Comparison of ENCODE assay signal across 8 cellular contexts in the genomic region with DNA sequence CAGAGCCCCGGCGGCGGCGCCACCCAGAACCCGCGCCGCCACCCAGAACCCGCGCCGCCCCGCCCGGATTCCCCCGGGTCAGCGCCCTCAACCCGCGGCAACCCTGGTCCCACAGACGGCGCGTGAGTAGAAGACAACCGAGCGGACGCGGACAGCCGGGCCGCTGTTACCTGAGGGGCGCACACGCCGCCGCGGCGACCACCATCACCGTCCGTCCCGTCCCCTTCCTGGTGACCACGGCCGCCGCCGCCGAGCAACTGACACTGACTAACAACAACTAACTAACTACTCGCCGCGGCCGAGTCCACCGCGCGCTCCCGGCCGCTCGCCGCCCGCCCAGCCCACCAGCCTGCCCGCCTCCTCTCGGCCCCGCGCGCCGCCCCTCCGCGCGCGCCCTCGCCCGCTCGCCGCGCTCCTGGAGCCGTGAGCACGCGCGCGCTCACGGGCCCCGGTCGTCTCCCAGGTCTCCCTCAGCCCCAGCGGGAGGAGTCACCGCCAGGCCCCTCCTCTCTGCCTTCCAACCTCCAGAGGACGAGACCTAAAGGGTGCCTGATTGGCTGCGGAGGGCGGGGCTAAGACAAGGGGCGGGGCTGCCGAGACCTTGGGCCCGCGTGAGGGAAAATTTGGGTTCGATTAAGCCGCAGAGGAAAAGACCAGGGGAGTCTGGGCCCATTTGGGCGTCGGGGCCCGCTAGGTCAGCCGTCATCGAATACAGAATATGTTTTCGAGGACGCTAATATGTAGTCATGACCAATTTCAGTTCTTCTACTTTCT.
DNase-seq lines count a peak whose midpoint lies in the region; ATAC-seq lines count a peak whose summit lies in the region.

Gene PEAK1 (minus strand): TSS at position 269 of the 774 bp plus-strand sequence. CDS start 238,178 bp downstream, outside the sequence.

- peaks cover 45% of the 10 kb centered on the region for H3K4me1 Mint-ChIP-seq in central memory CD8-positive, alpha-beta T cell

- DNase-seq in AG20443 (ENCODE audit: low spot score) (peak; percentile 98), NCI-H446 treated with DMSO at 0.1 percent for 48 hours (lab: John Stamatoyannopoulos, UW) (peak; percentile 94), islet precursor cell (peak; percentile 99)
- DNase-seq in central memory CD8-positive, alpha-beta T cell (ENCODE audit: low spot score in 2 of 2), result peak; percentile 98
- DNase-seq in stimulated activated CD4-positive, alpha-beta T cell treated with anti-CD3 and anti-CD28 coated beads, Interleukin-12 subunit alpha, Interleukin-12 subunit beta, amount 100 ng/mL, for 4 hours, result peak; percentile 100

- H3K4me3 Mint-ChIP-seq in central memory CD8-positive, alpha-beta T cell, result peak within 1 kb of the TSS; percentile 99

- peak; percentile 95 for ATAC-seq in GM19043 (IDR thresholded peaks at IDR 0.05; ENCODE audit: low read depth, unreplicated experiment)
- ATAC-seq in HG03354 (IDR thresholded peaks at IDR 0.05; ENCODE audit: poor library complexity, severe bottlenecking, unreplicated experiment), result peak; percentile 92
- peak; percentile 98 for ATAC-seq in activated CD4-positive, CD25-positive, alpha-beta regulatory T cell treated with anti-CD3 and anti-CD28 coated beads, Interleukin-2, amount 50 U/mL, for 24 hours
- peak; percentile 98 for ATAC-seq in central memory CD8-positive, alpha-beta T cell (replicated peaks; ENCODE audit: extremely low read depth, poor library complexity, severe bottlenecking)

- peak within 1 kb of the TSS; percentile 98 for H3K27ac Mint-ChIP-seq in central memory CD8-positive, alpha-beta T cell (ENCODE audit: low read depth)

- no peaks in the 10 kb centered on the region for H3K9me3 Mint-ChIP-seq in central memory CD8-positive, alpha-beta T cell

- H3K36me3 Mint-ChIP-seq in central memory CD8-positive, alpha-beta T cell (ENCODE audit: insufficient read depth), result peaks cover 10% of the 10 kb centered on the region

- H3K27me3 Mint-ChIP-seq in central memory CD8-positive, alpha-beta T cell, result no peaks in the 10 kb centered on the region

Comparison
In these comparisons a context has a peak if more than half of its experiments do, and no peak if none do; other contexts are left out.
1. Peak in every context shown above with its lines: DNase-seq and ATAC-seq.